19 cellular contexts compared by ENCODE assay signal in genomic region chr1:53299233-53299632, GRCh38.
"Had no signal": no experiment of that assay in that cellular context is flagged by ENCODE, and none has a peak within 500 bp of the region (broad histone marks: within the 10 kb centered on the region; RNA-seq: fewer than 3 reads in every experiment).

No MANE protein-coding gene starts in this region.

- H3K36me3 Mint-ChIP-seq: natural killer cell treated with Interleukin-12 subunit alpha and Interleukin-12 subunit beta and Interleukin-15 and Interleukin-18, amount 100 ng/mL, for 72 hours had no signal

- H3K4me1 ChIP-seq: lower lobe of right lung, parathyroid adenoma had no signal

- H3K4me3 ChIP-seq: lower lobe of right lung, tibial nerve, vagina had no signal

- H3K9me3 ChIP-seq: lower lobe of right lung, tibial nerve, vagina had no signal

- H2AFZ ChIP-seq: parathyroid adenoma had no signal

- DNase-seq: activated CD4-positive, alpha-beta T cell treated with anti-CD3 and anti-CD28 coated beads for 36 hours; activated CD4-positive, alpha-beta T cell treated with anti-CD3 and anti-CD28 coated beads, Interleukin-2, amount 50 U/mL, for 48 hours; activated naive CD4-positive, alpha-beta T cell treated with anti-CD3 and anti-CD28 coated beads for 36 hours; activated naive CD8-positive, alpha-beta T cell treated with anti-CD3 and anti-CD28 coated beads, Interleukin-2, amount 50 U/mL, for 24 hours; activated T-cell treated with anti-CD3 and anti-CD28 coated beads, Interleukin-2, amount 50 U/mL, for 1 hour; aorta; effector CD8-positive, alpha-beta T cell; left cardiac atrium; lower lobe of right lung; retina; stimulated activated CD4-positive, alpha-beta T cell treated with anti-CD3 and anti-CD28 coated beads, Interleukin-2, amount 100 ng/mL, for 24 hours; SW 1271 had no signal

- H3K27me3 Mint-ChIP-seq: activated CD4-positive, alpha-beta T cell treated with anti-CD3 and anti-CD28 coated beads for 36 hours; activated naive CD8-positive, alpha-beta T cell treated with anti-CD3 and anti-CD28 coated beads, Interleukin-2, amount 50 U/mL, for 24 hours; natural killer cell treated with Interleukin-12 subunit alpha and Interleukin-12 subunit beta and Interleukin-15 and Interleukin-18, amount 100 ng/mL, for 72 hours; stimulated activated naive CD8-positive, alpha-beta T cell treated with anti-CD3 and anti-CD28 coated beads, Interleukin-15, Interleukin-2, amounts not matched to agents 100 ng/mL and 50 ng/mL, for 24 hours had no signal

- H3K27me3 ChIP-seq: tibial nerve, vagina had no signal

- H3K9ac ChIP-seq: parathyroid adenoma had no signal

- H3K36me3 ChIP-seq: lower lobe of right lung, tibial nerve, vagina had no signal

- H3K27ac Mint-ChIP-seq: activated CD4-positive, alpha-beta T cell treated with anti-CD3 and anti-CD28 coated beads for 36 hours; activated naive CD4-positive, alpha-beta T cell treated with anti-CD3 and anti-CD28 coated beads for 36 hours; activated naive CD8-positive, alpha-beta T cell treated with anti-CD3 and anti-CD28 coated beads, Interleukin-2, amount 50 U/mL, for 24 hours; stimulated activated naive CD8-positive, alpha-beta T cell treated with anti-CD3 and anti-CD28 coated beads, Interleukin-15, Interleukin-2, amounts not matched to agents 100 ng/mL and 50 ng/mL, for 24 hours had no signal

- H3K4me3 Mint-ChIP-seq: activated CD4-positive, alpha-beta T cell treated with anti-CD3 and anti-CD28 coated beads for 36 hours; activated naive CD4-positive, alpha-beta T cell treated with anti-CD3 and anti-CD28 coated beads for 36 hours; activated naive CD8-positive, alpha-beta T cell treated with anti-CD3 and anti-CD28 coated beads, Interleukin-2, amount 50 U/mL, for 24 hours; natural killer cell treated with Interleukin-12 subunit alpha and Interleukin-12 subunit beta and Interleukin-15 and Interleukin-18, amount 100 ng/mL, for 72 hours; stimulated activated naive CD8-positive, alpha-beta T cell treated with anti-CD3 and anti-CD28 coated beads, Interleukin-15, Interleukin-2, amounts not matched to agents 100 ng/mL and 50 ng/mL, for 24 hours had no signal

- H3K79me2 ChIP-seq: parathyroid adenoma had no signal

- ATAC-seq: activated CD4-positive, alpha-beta T cell treated with anti-CD3 and anti-CD28 coated beads for 36 hours; activated naive CD8-positive, alpha-beta T cell treated with anti-CD3 and anti-CD28 coated beads, Interleukin-2, amount 50 U/mL, for 24 hours; left cardiac atrium; lower lobe of right lung; natural killer cell treated with Interleukin-12 subunit alpha and Interleukin-12 subunit beta and Interleukin-15 and Interleukin-18, amount 100 ng/mL, for 72 hours had no signal

- H3K9me3 Mint-ChIP-seq: activated naive CD4-positive, alpha-beta T cell treated with anti-CD3 and anti-CD28 coated beads for 36 hours; activated naive CD8-positive, alpha-beta T cell treated with anti-CD3 and anti-CD28 coated beads, Interleukin-2, amount 50 U/mL, for 24 hours; activated T-helper 2 cell treated with anti-CD3 and anti-CD28 coated beads, Interferon-gamma antibody, Interleukin-2, Interleukin-4, amounts not matched to agents 10 μg/mL and 5 μg/mL and 100 μg/mL, durations not matched to agents 14 hours and 24 hours and 36 hours; natural killer cell treated with Interleukin-12 subunit alpha and Interleukin-12 subunit beta and Interleukin-15 and Interleukin-18, amount 100 ng/mL, for 72 hours; stimulated activated naive CD8-positive, alpha-beta T cell treated with anti-CD3 and anti-CD28 coated beads, Interleukin-15, Interleukin-2, amounts not matched to agents 100 ng/mL and 50 ng/mL, for 24 hours had no signal

- FAIRE-seq: TTC549 had no signal

- H3K27ac ChIP-seq: lower lobe of right lung, parathyroid adenoma, tibial nerve, vagina had no signal
